ENCODE assay signal across 1 cellular context in genomic region chr14:39734306-39734705, GRCh38.
TF ChIP-seq lines count a peak whose summit lies in the region.

No MANE protein-coding gene starts in this region.

TF ChIP-seq in GM23338, 12 proteins besides CTCF, POLR2A, EP300 and RAD21 (continued from another document):
- TF ChIP-seq ETS1 (IDR thresholded peaks at IDR 0.05), result no peak
- no peak for TF ChIP-seq STAT1 (IDR thresholded peaks at IDR 0.05; ENCODE audit: unreplicated experiment)
- no peak for TF ChIP-seq JUNB (IDR thresholded peaks at IDR 0.05; ENCODE audit: unreplicated experiment)
- TF ChIP-seq REST (IDR thresholded peaks at IDR 0.05; ENCODE audit: unreplicated experiment), result no peak
